21 cellular contexts compared by ENCODE assay signal in genomic region chr17:19567216-19568015, GRCh38. TPM values are rescaled to one million over a fixed set of nuclear protein-coding genes. Genes with fewer than 3 reads are reported as not detected.
"Had no signal": no experiment of that assay in that cellular context is flagged by ENCODE, and none has a peak within 500 bp of the region (broad histone marks: within the 10 kb centered on the region; RNA-seq: fewer than 3 reads in every experiment).

No MANE protein-coding gene starts in this region.

- H3K27me3 ChIP-seq: cardiac muscle cell, gastroesophageal sphincter, heart left ventricle, upper lobe of left lung had no signal

- ATAC-seq: activated CD8-positive, alpha-beta memory T cell treated with anti-CD3 and anti-CD28 coated beads, Interleukin-2, amount 10 ng/mL, durations not matched to agents 7 days and 5 days; activated CD8-positive, alpha-beta T cell treated with anti-CD3 and anti-CD28 coated beads for 36 hours; activated naive CD8-positive, alpha-beta T cell treated with anti-CD3 and anti-CD28 coated beads, Interleukin-2, amount 50 U/mL, for 24 hours; gastroesophageal sphincter; heart left ventricle; left colon; stimulated activated naive CD8-positive, alpha-beta T cell treated with anti-CD3 and anti-CD28 coated beads, Interleukin-15, Interleukin-2, amounts not matched to agents 100 U/mL and 50 U/mL, for 24 hours; T-helper 17 cell had no signal

- H3K4me3 Mint-ChIP-seq: activated CD8-positive, alpha-beta memory T cell treated with anti-CD3 and anti-CD28 coated beads, Interleukin-2, amount 10 ng/mL, durations not matched to agents 7 days and 5 days; activated CD8-positive, alpha-beta T cell treated with anti-CD3 and anti-CD28 coated beads for 36 hours; activated naive CD8-positive, alpha-beta T cell treated with anti-CD3 and anti-CD28 coated beads, Interleukin-2, amount 50 U/mL, for 24 hours; memory B cell; T-helper 17 cell had no signal

- H3K27me3 Mint-ChIP-seq: memory B cell had no signal

- H3K36me3 Mint-ChIP-seq: activated CD8-positive, alpha-beta memory T cell treated with anti-CD3 and anti-CD28 coated beads, Interleukin-2, amount 10 ng/mL, durations not matched to agents 7 days and 5 days; memory B cell had no signal

- H3K27ac ChIP-seq: cardiac muscle cell, epithelial cell of prostate, gastroesophageal sphincter, heart left ventricle, prostate gland, upper lobe of left lung had no signal

- DNase-seq: activated CD4-positive, alpha-beta T cell treated with anti-CD3 and anti-CD28 coated beads for 48 hours; activated CD8-positive, alpha-beta memory T cell treated with anti-CD3 and anti-CD28 coated beads, Interleukin-2, amount 10 ng/mL, durations not matched to agents 7 days and 5 days; activated CD8-positive, alpha-beta T cell treated with anti-CD3 and anti-CD28 coated beads for 36 hours; activated gamma-delta T cell; activated naive CD4-positive, alpha-beta T cell treated with anti-CD3 and anti-CD28 coated beads, Interleukin-2, amount 50 U/mL, for 16 hours; activated naive CD8-positive, alpha-beta T cell treated with anti-CD3 and anti-CD28 coated beads, Interleukin-2, amount 50 U/mL, for 24 hours; activated T-cell treated with anti-CD3 and anti-CD28 coated beads for 4 hours; cortex of kidney; heart left ventricle; left colon; right cardiac atrium; stimulated activated CD4-positive, alpha-beta T cell treated with anti-CD3 and anti-CD28 coated beads, Interleukin-12 subunit alpha, Interleukin-12 subunit beta, amount 100 ng/mL, for 4 hours; stimulated activated CD4-positive, alpha-beta T cell treated with anti-CD3 and anti-CD28 coated beads, Interleukin-4, amount 100 ng/mL, for 4 hours; stimulated activated naive CD8-positive, alpha-beta T cell treated with anti-CD3 and anti-CD28 coated beads, Interleukin-15, Interleukin-2, amounts not matched to agents 100 U/mL and 50 U/mL, for 24 hours; T-helper 17 cell had no signal

- H3K4me3 ChIP-seq: cardiac muscle cell, gastroesophageal sphincter, heart left ventricle, prostate gland, upper lobe of left lung had no signal

- H3K9me3 Mint-ChIP-seq: activated CD8-positive, alpha-beta T cell treated with anti-CD3 and anti-CD28 coated beads for 36 hours; activated naive CD8-positive, alpha-beta T cell treated with anti-CD3 and anti-CD28 coated beads, Interleukin-2, amount 50 U/mL, for 24 hours; memory B cell had no signal

- H3K27ac Mint-ChIP-seq: activated CD8-positive, alpha-beta memory T cell treated with anti-CD3 and anti-CD28 coated beads, Interleukin-2, amount 10 ng/mL, durations not matched to agents 7 days and 5 days; activated CD8-positive, alpha-beta T cell treated with anti-CD3 and anti-CD28 coated beads for 36 hours; activated naive CD8-positive, alpha-beta T cell treated with anti-CD3 and anti-CD28 coated beads, Interleukin-2, amount 50 U/mL, for 24 hours; memory B cell; T-helper 17 cell had no signal

- H3K36me3 ChIP-seq: cardiac muscle cell, gastroesophageal sphincter, heart left ventricle, prostate gland, upper lobe of left lung had no signal

- H3K4me1 ChIP-seq: gastroesophageal sphincter, heart left ventricle, prostate gland, upper lobe of left lung had no signal

- H3K4me1 Mint-ChIP-seq: activated CD8-positive, alpha-beta memory T cell treated with anti-CD3 and anti-CD28 coated beads, Interleukin-2, amount 10 ng/mL, durations not matched to agents 7 days and 5 days had no signal

- H3K9me3 ChIP-seq: gastroesophageal sphincter, heart left ventricle, prostate gland, upper lobe of left lung had no signal

RNA-seq across cellular contexts. Expression of gene SLC47A1, which starts 33.8 kb away (rescaled TPM):
- total RNA-seq: T-helper 17 cell had no signal
